ENCODE assay signal across 8 cellular contexts in the genomic region with DNA sequence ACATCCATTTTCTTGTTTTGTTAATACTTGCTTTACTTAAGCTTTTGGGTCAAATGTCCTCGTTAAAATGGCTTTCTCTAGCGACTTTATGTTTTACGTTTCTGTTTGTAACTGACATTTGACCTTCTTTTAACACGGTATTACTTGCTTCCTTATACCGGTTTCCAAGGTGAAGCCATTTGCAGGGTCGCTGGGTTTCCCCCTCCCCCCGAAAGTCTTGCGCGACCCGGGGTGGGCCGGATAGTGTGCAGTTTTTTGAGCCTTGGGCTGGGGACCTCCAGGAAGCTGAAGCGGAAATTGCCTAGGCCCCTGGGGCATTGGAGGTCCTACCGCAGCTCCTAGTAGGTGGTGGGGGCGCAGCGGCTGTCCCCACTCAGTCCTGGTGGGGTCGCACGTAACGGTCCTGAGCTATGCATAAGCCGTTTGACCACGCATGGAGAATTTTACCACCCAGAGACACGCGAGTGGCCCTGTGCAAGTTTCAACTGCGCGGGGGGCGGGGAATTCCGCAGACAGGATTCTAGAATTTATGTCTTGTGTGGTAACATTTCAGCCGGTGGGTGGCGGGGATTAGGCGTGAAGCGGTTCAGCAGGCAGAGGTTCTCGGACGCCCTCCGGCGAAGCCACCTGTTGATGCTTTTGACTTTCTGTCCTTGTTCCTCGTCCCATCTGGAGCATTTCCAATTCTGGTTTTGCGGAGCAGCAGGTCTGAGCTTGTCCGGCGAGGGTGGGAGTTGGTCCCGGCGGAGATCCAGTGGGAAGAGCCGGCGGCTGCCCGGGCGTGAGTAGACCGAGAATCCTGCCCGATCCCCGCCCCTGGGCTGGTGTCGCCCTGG. TPM values are rescaled to one million over a fixed set of nuclear protein-coding genes. Genes with fewer than 3 reads are reported as not detected.
DNase-seq lines count a peak whose midpoint lies in the region; ATAC-seq, FAIRE-seq and TF ChIP-seq lines count a peak whose summit lies in the region.

No MANE protein-coding gene starts in this region.

- TF ChIP-seq CTCF in RWPE1 (conservative IDR thresholded peaks at IDR 0.05; ENCODE audit: low read depth) (peak; percentile 54), thoracic aorta (IDR thresholded peaks at IDR 0.05) (peak; percentile 38)

- CTCF ChIA-PET in RWPE1 (lab: Yijun Ruan, JAX): interaction anchor here (0.6 to 1.1 kb wide), 6 partner anchors 26 to 103 kb away, joined by 3 to 4 read pairs (median 3); no protein-coding TSS in a partner anchor

- peak overlapping the region; percentile 97 for H3K4me3 ChIP-seq in thoracic aorta

- H3K36me3 ChIP-seq in thoracic aorta: no peaks in the 10 kb centered on the region

- H3K27ac ChIP-seq in RWPE1: peak overlapping the region; percentile 99
- H3K27ac ChIP-seq in thoracic aorta: peak overlapping the region; percentile 99 to 100

- no peaks in the 10 kb centered on the region for H3K27me3 ChIP-seq in thoracic aorta (replicated peaks; ENCODE audit: insufficient read depth)

- no peaks in the 10 kb centered on the region for H3K9me3 ChIP-seq in thoracic aorta

- peak; percentile 63 for DNase-seq in DMS114 treated with DMSO at 0.1 percent for 48 hours (lab: John Stamatoyannopoulos, UW; ENCODE audit: unreplicated experiment)
- peak; percentile 69 for DNase-seq in HTR-8/SVneo (ENCODE audit: insufficient read length, low spot score)
- peak; percentile 77 for DNase-seq in RWPE1 (ENCODE audit: low spot score)
- peak; percentile 39 for DNase-seq in activated gamma-delta T cell (lab: John Stamatoyannopoulos, UW)
- DNase-seq in foreskin melanocyte: peak; percentile 69
- DNase-seq in nucleus accumbens (lab: John Stamatoyannopoulos, UW): peak in 55 of 56 donors; percentile 17 to 89 (median 67)
- DNase-seq in thoracic aorta (ENCODE audit: low spot score): peak; percentile 71

- ATAC-seq in GM21367 (IDR thresholded peaks at IDR 0.05; ENCODE audit: unreplicated experiment) (peak; percentile 40), thoracic aorta (ENCODE audit: insufficient number of reproducible peaks, low FRiP score, low read depth) (peak; percentile 32)

- peaks cover 32 to 54% of the 10 kb centered on the region in 2 donors for H3K4me1 ChIP-seq in thoracic aorta (ENCODE audit: control insufficient read depth in 1 of 2, low read depth in 2 of 2)

- no peak for FAIRE-seq in HTR-8/SVneo (lab: Jason Lieb, UNC)

- POLR2A ChIA-PET in RWPE1 (lab: Yijun Ruan, JAX; ENCODE audit: low non-redundant PET): no interaction called here

RNA-seq across cellular contexts. Expression of gene CFLAR, which starts 2.4 kb away (rescaled TPM):
- 100 to 1,000 TPM; 165 to 315 TPM for total RNA-seq in thoracic aorta

RNA-seq across cellular contexts. Expression of gene NDUFB3, which starts 46.5 kb away (rescaled TPM):
- total RNA-seq in thoracic aorta: 10 to 100 TPM; 28.1 to 32.1 TPM

RNA-seq across cellular contexts. Expression of gene HYCC2, which starts 46.9 kb away (rescaled TPM):
- 10 to 100 TPM; 15.3 to 25.0 TPM for total RNA-seq in thoracic aorta

Comparison
In these comparisons a context has a peak if more than half of its experiments do, and no peak if none do; other contexts are left out.
1. Peak in every context shown above with its lines: DNase-seq, ATAC-seq, H3K4me3 ChIP-seq and H3K27ac ChIP-seq.